ENCODE assay signal across 2 cellular contexts in genomic region chr2:108810993-108811957, GRCh38.
TF ChIP-seq lines count a peak whose summit lies in the region.

No MANE protein-coding gene starts in this region.

TF ChIP-seq in H1, 55 proteins besides CTCF, POLR2A, EP300 and RAD21:
- no peak for TF ChIP-seq SRF (IDR thresholded peaks at IDR 0.05; ENCODE audit: low read depth, low read length)
- TF ChIP-seq CHD1 (IDR thresholded peaks at IDR 0.05; ENCODE audit: low read depth, low read length), result no peak
- TF ChIP-seq, protein P1, sequence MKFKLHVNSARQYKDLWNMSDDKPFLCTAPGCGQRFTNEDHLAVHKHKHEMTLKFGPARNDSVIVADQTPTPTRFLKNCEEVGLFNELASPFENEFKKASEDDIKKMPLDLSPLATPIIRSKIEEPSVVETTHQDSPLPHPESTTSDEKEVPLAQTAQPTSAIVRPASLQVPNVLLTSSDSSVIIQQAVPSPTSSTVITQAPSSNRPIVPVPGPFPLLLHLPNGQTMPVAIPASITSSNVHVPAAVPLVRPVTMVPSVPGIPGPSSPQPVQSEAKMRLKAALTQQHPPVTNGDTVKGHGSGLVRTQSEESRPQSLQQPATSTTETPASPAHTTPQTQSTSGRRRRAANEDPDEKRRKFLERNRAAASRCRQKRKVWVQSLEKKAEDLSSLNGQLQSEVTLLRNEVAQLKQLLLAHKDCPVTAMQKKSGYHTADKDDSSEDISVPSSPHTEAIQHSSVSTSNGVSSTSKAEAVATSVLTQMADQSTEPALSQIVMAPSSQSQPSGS (IDR thresholded peaks at IDR 0.05; ENCODE audit: low read length), result no peak
- no peak for TF ChIP-seq SIN3A (conservative IDR thresholded peaks at IDR 0.05 in 1 of 2, IDR thresholded peaks at IDR 0.05 in 1 of 2; ENCODE audit: low read depth in 1 of 2, low read length in 2 of 2)
- TF ChIP-seq TCF12 (IDR thresholded peaks at IDR 0.05; ENCODE audit: low read depth, low read length), result no peak
- no peak for TF ChIP-seq POU5F1 (IDR thresholded peaks at IDR 0.05; ENCODE audit: low read depth, low read length)
TF ChIP-seq in H1: peak in this region for 0.

TF ChIP-seq in liver, 16 proteins besides CTCF, POLR2A, EP300 and RAD21:
- TF ChIP-seq FOXA1 (IDR thresholded peaks at IDR 0.05) (no peak), HNF4G (IDR thresholded peaks at IDR 0.05) (peak; percentile 50), MAX (IDR thresholded peaks at IDR 0.05) (no peak), ATF3 (IDR thresholded peaks at IDR 0.05) (no peak), RXRA (IDR thresholded peaks at IDR 0.05) (peak; percentile 10 to 12), HNF4A (conservative IDR thresholded peaks at IDR 0.05) (peak; percentile 71 to 92), JUND (IDR thresholded peaks at IDR 0.05) (no peak), ZBTB33 (IDR thresholded peaks at IDR 0.05) (peak; percentile 27), SP1 (IDR thresholded peaks at IDR 0.05) (peak; percentile 56)
TF ChIP-seq in liver: peak in this region for 5.
